ENCODE assay signal across 1 cellular context in the genomic region with DNA sequence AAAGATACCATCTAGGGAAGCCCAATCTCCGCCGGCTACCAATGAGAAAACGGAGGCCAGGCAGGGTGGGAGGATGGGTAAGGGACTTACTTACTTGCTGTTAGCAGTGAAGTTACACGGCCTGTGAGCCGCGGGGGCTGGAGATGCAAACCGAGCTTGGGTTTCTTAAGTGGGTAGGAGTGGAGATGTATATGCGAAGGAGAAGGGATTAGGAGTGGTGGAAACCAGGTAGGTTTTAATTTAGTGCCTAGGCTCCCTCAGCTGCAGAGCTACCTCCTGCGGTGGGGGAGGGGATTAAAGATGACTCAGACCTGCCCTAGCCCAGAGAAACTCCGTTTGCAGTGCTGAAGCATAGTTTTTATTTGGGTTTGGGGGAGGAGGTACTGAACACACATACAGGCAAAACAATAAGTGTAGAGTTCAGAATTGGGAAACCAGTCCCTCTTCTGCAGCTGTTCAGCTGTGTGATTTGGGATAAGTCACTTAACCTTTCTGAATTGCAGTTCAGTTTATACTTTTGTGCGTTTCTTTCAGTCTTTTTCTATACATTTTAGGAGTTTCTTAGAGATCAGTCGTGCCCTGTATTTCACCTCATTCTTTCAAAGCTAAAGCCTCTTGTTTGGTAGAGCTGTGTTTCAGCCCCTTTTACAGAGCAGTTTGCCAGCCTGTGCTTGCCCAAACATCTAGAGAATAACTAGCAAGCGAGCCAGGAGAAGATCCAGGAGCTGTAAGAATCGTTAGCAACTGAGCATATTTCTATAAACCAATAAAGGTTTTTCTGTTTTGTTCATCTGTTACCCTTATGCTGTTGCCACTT.
TF ChIP-seq lines count a peak whose summit lies in the region.

No MANE protein-coding gene starts in this region.

TF ChIP-seq in K562, 482 proteins besides CTCF, POLR2A, EP300 and RAD21 (continued from another document and continues in another):
- TF ChIP-seq, protein P1, sequence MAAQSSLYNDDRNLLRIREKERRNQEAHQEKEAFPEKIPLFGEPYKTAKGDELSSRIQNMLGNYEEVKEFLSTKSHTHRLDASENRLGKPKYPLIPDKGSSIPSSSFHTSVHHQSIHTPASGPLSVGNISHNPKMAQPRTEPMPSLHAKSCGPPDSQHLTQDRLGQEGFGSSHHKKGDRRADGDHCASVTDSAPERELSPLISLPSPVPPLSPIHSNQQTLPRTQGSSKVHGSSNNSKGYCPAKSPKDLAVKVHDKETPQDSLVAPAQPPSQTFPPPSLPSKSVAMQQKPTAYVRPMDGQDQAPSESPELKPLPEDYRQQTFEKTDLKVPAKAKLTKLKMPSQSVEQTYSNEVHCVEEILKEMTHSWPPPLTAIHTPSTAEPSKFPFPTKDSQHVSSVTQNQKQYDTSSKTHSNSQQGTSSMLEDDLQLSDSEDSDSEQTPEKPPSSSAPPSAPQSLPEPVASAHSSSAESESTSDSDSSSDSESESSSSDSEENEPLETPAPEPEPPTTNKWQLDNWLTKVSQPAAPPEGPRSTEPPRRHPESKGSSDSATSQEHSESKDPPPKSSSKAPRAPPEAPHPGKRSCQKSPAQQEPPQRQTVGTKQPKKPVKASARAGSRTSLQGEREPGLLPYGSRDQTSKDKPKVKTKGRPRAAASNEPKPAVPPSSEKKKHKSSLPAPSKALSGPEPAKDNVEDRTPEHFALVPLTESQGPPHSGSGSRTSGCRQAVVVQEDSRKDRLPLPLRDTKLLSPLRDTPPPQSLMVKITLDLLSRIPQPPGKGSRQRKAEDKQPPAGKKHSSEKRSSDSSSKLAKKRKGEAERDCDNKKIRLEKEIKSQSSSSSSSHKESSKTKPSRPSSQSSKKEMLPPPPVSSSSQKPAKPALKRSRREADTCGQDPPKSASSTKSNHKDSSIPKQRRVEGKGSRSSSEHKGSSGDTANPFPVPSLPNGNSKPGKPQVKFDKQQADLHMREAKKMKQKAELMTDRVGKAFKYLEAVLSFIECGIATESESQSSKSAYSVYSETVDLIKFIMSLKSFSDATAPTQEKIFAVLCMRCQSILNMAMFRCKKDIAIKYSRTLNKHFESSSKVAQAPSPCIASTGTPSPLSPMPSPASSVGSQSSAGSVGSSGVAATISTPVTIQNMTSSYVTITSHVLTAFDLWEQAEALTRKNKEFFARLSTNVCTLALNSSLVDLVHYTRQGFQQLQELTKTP (IDR thresholded peaks at IDR 0.05; ENCODE audit: low read depth in 1 of 2, partially characterized antibody in 2 of 2) = no peak
- TF ChIP-seq RBBP5 (IDR thresholded peaks at IDR 0.05; ENCODE audit: borderline replicate concordance, insufficient read depth, low read length, poor library complexity, severe bottlenecking) (no peak), FOXP1 (CRISPR knock-in tag; IDR thresholded peaks at IDR 0.05) (no peak), SMARCA4 (IDR thresholded peaks at IDR 0.05) (peak; percentile 81; the same call in 1 of the 2 replicates), MTA2 (IDR thresholded peaks at IDR 0.05; ENCODE audit: low read depth) (no peak), NCOA4 (IDR thresholded peaks at IDR 0.05; ENCODE audit: partially characterized antibody) (no peak), ZNF121 (CRISPR knock-in tag; conservative IDR thresholded peaks at IDR 0.05) (no peak), U2AF1 (optimal IDR thresholded peaks at IDR 0.05; ENCODE audit: low read depth, low read length) (no peak), ZNF589 (CRISPR knock-in tag; IDR thresholded peaks at IDR 0.05; ENCODE audit: low read depth) (no peak), ESRRA (IDR thresholded peaks at IDR 0.05; ENCODE audit: borderline replicate concordance, low read depth) (peak; percentile 39; the same call in 1 of the 2 replicates), ZNF239 (CRISPR knock-in tag; IDR thresholded peaks at IDR 0.05) (no peak), PHB (CRISPR knock-in tag; IDR thresholded peaks at IDR 0.05) (no peak), ILK (tag; IDR thresholded peaks at IDR 0.05; ENCODE audit: borderline replicate concordance, low read depth) (no peak), SAFB (IDR thresholded peaks at IDR 0.05; ENCODE audit: borderline replicate concordance, low read depth, low read length) (no peak), MCM2 (IDR thresholded peaks at IDR 0.05; ENCODE audit: low read depth) (no peak), CXXC5 (CRISPR knock-in tag; IDR thresholded peaks at IDR 0.05) (0 out of 2 replicates have a peak, but pooled peaks have one; percentile 28), ZNF408 (CRISPR knock-in tag; IDR thresholded peaks at IDR 0.05; ENCODE audit: low read depth) (no peak), ZNF232 (CRISPR knock-in tag; IDR thresholded peaks at IDR 0.05) (no peak), GTF2A2 (tag; IDR thresholded peaks at IDR 0.05) (no peak), NFE2 (IDR thresholded peaks at IDR 0.05; ENCODE audit: low read depth) (peak; percentile 71), NCOR1 (IDR thresholded peaks at IDR 0.05) (peak; percentile 57), TCF3 (CRISPR knock-in tag; IDR thresholded peaks at IDR 0.05) (no peak), ASH1L (IDR thresholded peaks at IDR 0.05; ENCODE audit: borderline replicate concordance, low read depth, partially characterized antibody) (no peak), HEY1 (CRISPR knock-in tag; IDR thresholded peaks at IDR 0.05; ENCODE audit: borderline replicate concordance) (no peak), ZSCAN32 (CRISPR knock-in tag; IDR thresholded peaks at IDR 0.05) (no peak), GABPB2 (CRISPR knock-in tag; conservative IDR thresholded peaks at IDR 0.05) (no peak), ZNF24 (IDR thresholded peaks at IDR 0.05) (no peak), KDM2B (CRISPR knock-in tag; IDR thresholded peaks at IDR 0.05) (no peak), SAFB2 (IDR thresholded peaks at IDR 0.05; ENCODE audit: borderline replicate concordance, low read depth, low read length, severe bottlenecking) (no peak), MEF2A (IDR thresholded peaks at IDR 0.05; ENCODE audit: control insufficient read depth, low read depth, low read length) (no peak), FOSL1 (tag; conservative IDR thresholded peaks at IDR 0.05) (peak; percentile 95), ARID1B (IDR thresholded peaks at IDR 0.05) (peak; percentile 77), SREBF1 (IDR thresholded peaks at IDR 0.05; ENCODE audit: borderline replicate concordance, low read depth, low read length) (no peak), ZNF12 (CRISPR knock-in tag; IDR thresholded peaks at IDR 0.05) (no peak), GATA2 (CRISPR knock-in tag; IDR thresholded peaks at IDR 0.05) (no peak), TCFL5 (CRISPR knock-in tag; conservative IDR thresholded peaks at IDR 0.05) (no peak), MED1 (CRISPR knock-in tag; IDR thresholded peaks at IDR 0.05; ENCODE audit: borderline replicate concordance) (no peak), KLF13 (tag; IDR thresholded peaks at IDR 0.05; ENCODE audit: borderline replicate concordance, low read depth) (no peak), HNRNPK (IDR thresholded peaks at IDR 0.05; ENCODE audit: low read depth, low read length, poor library complexity, severe bottlenecking) (no peak), CBX5 (IDR thresholded peaks at IDR 0.05; ENCODE audit: borderline replicate concordance, low read depth) (no peak), SMAD3 (CRISPR knock-in tag; conservative IDR thresholded peaks at IDR 0.05) (no peak), EHMT2 (IDR thresholded peaks at IDR 0.05) (no peak)
- TF ChIP-seq, protein P2, sequence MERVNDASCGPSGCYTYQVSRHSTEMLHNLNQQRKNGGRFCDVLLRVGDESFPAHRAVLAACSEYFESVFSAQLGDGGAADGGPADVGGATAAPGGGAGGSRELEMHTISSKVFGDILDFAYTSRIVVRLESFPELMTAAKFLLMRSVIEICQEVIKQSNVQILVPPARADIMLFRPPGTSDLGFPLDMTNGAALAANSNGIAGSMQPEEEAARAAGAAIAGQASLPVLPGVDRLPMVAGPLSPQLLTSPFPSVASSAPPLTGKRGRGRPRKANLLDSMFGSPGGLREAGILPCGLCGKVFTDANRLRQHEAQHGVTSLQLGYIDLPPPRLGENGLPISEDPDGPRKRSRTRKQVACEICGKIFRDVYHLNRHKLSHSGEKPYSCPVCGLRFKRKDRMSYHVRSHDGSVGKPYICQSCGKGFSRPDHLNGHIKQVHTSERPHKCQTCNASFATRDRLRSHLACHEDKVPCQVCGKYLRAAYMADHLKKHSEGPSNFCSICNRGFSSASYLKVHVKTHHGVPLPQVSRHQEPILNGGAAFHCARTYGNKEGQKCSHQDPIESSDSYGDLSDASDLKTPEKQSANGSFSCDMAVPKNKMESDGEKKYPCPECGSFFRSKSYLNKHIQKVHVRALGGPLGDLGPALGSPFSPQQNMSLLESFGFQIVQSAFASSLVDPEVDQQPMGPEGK (CRISPR knock-in tag; IDR thresholded peaks at IDR 0.05; ENCODE audit: borderline replicate concordance) = no peak
- TF ChIP-seq, protein P3, sequence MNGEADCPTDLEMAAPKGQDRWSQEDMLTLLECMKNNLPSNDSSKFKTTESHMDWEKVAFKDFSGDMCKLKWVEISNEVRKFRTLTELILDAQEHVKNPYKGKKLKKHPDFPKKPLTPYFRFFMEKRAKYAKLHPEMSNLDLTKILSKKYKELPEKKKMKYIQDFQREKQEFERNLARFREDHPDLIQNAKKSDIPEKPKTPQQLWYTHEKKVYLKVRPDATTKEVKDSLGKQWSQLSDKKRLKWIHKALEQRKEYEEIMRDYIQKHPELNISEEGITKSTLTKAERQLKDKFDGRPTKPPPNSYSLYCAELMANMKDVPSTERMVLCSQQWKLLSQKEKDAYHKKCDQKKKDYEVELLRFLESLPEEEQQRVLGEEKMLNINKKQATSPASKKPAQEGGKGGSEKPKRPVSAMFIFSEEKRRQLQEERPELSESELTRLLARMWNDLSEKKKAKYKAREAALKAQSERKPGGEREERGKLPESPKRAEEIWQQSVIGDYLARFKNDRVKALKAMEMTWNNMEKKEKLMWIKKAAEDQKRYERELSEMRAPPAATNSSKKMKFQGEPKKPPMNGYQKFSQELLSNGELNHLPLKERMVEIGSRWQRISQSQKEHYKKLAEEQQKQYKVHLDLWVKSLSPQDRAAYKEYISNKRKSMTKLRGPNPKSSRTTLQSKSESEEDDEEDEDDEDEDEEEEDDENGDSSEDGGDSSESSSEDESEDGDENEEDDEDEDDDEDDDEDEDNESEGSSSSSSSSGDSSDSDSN (IDR thresholded peaks at IDR 0.05; ENCODE audit: borderline replicate concordance in 1 of 2, low read depth in 2 of 2, low read length in 2 of 2) = no peak
- TF ChIP-seq, protein P4, sequence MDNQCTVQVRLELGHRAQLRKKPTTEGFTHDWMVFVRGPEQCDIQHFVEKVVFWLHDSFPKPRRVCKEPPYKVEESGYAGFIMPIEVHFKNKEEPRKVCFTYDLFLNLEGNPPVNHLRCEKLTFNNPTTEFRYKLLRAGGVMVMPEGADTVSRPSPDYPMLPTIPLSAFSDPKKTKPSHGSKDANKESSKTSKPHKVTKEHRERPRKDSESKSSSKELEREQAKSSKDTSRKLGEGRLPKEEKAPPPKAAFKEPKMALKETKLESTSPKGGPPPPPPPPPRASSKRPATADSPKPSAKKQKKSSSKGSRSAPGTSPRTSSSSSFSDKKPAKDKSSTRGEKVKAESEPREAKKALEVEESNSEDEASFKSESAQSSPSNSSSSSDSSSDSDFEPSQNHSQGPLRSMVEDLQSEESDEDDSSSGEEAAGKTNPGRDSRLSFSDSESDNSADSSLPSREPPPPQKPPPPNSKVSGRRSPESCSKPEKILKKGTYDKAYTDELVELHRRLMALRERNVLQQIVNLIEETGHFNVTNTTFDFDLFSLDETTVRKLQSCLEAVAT (IDR thresholded peaks at IDR 0.05) = 0 out of 4 replicates have a peak, but pooled peaks of 1 of the 2 experiments have one; percentile 35
- TF ChIP-seq, protein P5, sequence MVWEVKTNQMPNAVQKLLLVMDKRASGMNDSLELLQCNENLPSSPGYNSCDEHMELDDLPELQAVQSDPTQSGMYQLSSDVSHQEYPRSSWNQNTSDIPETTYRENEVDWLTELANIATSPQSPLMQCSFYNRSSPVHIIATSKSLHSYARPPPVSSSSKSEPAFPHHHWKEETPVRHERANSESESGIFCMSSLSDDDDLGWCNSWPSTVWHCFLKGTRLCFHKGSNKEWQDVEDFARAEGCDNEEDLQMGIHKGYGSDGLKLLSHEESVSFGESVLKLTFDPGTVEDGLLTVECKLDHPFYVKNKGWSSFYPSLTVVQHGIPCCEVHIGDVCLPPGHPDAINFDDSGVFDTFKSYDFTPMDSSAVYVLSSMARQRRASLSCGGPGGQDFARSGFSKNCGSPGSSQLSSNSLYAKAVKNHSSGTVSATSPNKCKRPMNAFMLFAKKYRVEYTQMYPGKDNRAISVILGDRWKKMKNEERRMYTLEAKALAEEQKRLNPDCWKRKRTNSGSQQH (CRISPR knock-in tag; IDR thresholded peaks at IDR 0.05) = no peak
- TF ChIP-seq, protein P6, sequence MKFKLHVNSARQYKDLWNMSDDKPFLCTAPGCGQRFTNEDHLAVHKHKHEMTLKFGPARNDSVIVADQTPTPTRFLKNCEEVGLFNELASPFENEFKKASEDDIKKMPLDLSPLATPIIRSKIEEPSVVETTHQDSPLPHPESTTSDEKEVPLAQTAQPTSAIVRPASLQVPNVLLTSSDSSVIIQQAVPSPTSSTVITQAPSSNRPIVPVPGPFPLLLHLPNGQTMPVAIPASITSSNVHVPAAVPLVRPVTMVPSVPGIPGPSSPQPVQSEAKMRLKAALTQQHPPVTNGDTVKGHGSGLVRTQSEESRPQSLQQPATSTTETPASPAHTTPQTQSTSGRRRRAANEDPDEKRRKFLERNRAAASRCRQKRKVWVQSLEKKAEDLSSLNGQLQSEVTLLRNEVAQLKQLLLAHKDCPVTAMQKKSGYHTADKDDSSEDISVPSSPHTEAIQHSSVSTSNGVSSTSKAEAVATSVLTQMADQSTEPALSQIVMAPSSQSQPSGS (CRISPR knock-in tag; IDR thresholded peaks at IDR 0.05) = no peak
- TF ChIP-seq, protein P7, sequence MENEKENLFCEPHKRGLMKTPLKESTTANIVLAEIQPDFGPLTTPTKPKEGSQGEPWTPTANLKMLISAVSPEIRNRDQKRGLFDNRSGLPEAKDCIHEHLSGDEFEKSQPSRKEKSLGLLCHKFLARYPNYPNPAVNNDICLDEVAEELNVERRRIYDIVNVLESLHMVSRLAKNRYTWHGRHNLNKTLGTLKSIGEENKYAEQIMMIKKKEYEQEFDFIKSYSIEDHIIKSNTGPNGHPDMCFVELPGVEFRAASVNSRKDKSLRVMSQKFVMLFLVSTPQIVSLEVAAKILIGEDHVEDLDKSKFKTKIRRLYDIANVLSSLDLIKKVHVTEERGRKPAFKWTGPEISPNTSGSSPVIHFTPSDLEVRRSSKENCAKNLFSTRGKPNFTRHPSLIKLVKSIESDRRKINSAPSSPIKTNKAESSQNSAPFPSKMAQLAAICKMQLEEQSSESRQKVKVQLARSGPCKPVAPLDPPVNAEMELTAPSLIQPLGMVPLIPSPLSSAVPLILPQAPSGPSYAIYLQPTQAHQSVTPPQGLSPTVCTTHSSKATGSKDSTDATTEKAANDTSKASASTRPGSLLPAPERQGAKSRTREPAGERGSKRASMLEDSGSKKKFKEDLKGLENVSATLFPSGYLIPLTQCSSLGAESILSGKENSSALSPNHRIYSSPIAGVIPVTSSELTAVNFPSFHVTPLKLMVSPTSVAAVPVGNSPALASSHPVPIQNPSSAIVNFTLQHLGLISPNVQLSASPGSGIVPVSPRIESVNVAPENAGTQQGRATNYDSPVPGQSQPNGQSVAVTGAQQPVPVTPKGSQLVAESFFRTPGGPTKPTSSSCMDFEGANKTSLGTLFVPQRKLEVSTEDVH (IDR thresholded peaks at IDR 0.05; ENCODE audit: low read depth, partially characterized antibody) = no peak
- TF ChIP-seq, protein P8, sequence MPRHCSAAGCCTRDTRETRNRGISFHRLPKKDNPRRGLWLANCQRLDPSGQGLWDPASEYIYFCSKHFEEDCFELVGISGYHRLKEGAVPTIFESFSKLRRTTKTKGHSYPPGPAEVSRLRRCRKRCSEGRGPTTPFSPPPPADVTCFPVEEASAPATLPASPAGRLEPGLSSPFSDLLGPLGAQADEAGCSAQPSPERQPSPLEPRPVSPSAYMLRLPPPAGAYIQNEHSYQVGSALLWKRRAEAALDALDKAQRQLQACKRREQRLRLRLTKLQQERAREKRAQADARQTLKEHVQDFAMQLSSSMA (CRISPR knock-in tag; IDR thresholded peaks at IDR 0.05) = no peak
